In genomic region chr11:61718613-61719302, GRCh38 we compare ENCODE assay signal across 8 cellular contexts. TPM values are rescaled to one million over a fixed set of nuclear protein-coding genes. Genes with fewer than 3 reads are reported as not detected.
A peak's percentile ranks its signal among the peaks of the same experiment; 100 is the strongest.
DNase-seq lines count a peak whose midpoint lies in the region; ATAC-seq and TF ChIP-seq lines count a peak whose summit lies in the region.

No MANE protein-coding gene starts in this region.

- H3K9me3 ChIP-seq in right atrium auricular region: no peaks in the 10 kb centered on the region

- peaks cover 3% of the 10 kb centered on the region; the same call in 1 of the 2 replicates for H3K27me3 Mint-ChIP-seq in WTC11 (ENCODE audit: low read depth)

- H3K36me3 ChIP-seq in right atrium auricular region: peaks cover 5% of the 10 kb centered on the region

- DNase-seq in EL (peak; percentile 86), WTC11 (ENCODE audit: low spot score) (peak; percentile 73), right atrium auricular region (ENCODE audit: low spot score) (no peak), pulmonary artery endothelial cell (ENCODE audit: low read depth, low spot score) (peak; percentile 20), occipital lobe (lab: John Stamatoyannopoulos, UW) (no peak), SHP77 (lab: John Stamatoyannopoulos, UW) (no peak)
- no peak for DNase-seq in activated T-cell treated with anti-CD3 and anti-CD28 coated beads, Interleukin-2, amount 50 U/mL, for 48 hours

- no peaks in the 10 kb centered on the region for H3K9me3 Mint-ChIP-seq in WTC11

- H3K4me1 Mint-ChIP-seq in WTC11: peaks cover 36% of the 10 kb centered on the region

- ATAC-seq in WTC11 (peak; percentile 79), GM18517 (IDR thresholded peaks at IDR 0.05; ENCODE audit: unreplicated experiment) (no peak)

- H3K4me1 ChIP-seq in right atrium auricular region: peaks cover 0 to 18% of the 10 kb centered on the region in 2 donors

- peak overlapping the region; percentile 46 to 52 for H3K4me3 ChIP-seq in right atrium auricular region

- no peaks in the 10 kb centered on the region for H3K27me3 ChIP-seq in right atrium auricular region

- H3K27ac ChIP-seq in right atrium auricular region: peak overlapping the region; percentile 63 to 78

- TF ChIP-seq CTCF in WTC11 (IDR thresholded peaks at IDR 0.05) (no peak), right atrium auricular region (IDR thresholded peaks at IDR 0.05) (no peak)

- peak overlapping the region; percentile 32; the same call in 1 of the 2 replicates for H3K27ac Mint-ChIP-seq in WTC11

- CTCF ChIA-PET in WTC11 (lab: Charles Lee): interaction anchor here (0.6 to 5.5 kb wide), 31 partner anchors 9 to 273 kb away, joined by 3 to 71 read pairs (median 6); no protein-coding TSS in a partner anchor

- no peaks in the 10 kb centered on the region for H3K36me3 Mint-ChIP-seq in WTC11

- H3K4me3 Mint-ChIP-seq in WTC11: peak overlapping the region; percentile 61

- POLR2A ChIA-PET in WTC11 (lab: Charles Lee): interaction anchor here (1.1 to 2.2 kb wide), 3 partner anchors 9 to 24 kb away, joined by 3 to 12 read pairs (median 9); no protein-coding TSS in a partner anchor

TF ChIP-seq in WTC11, 78 proteins besides CTCF, POLR2A, EP300 and RAD21:
- TF ChIP-seq NR1H2 (CRISPR knock-in tag; IDR thresholded peaks at IDR 0.05) (no peak), FOXP4 (CRISPR knock-in tag; IDR thresholded peaks at IDR 0.05) (0 out of 2 replicates have a peak, but pooled peaks have one; percentile 18), MAX (CRISPR knock-in tag; IDR thresholded peaks at IDR 0.05) (peak; percentile 67; the same call in 1 of the 2 replicates), TP53 (CRISPR knock-in tag; IDR thresholded peaks at IDR 0.05) (peak; percentile 69; the same call in 1 of the 2 replicates), JAZF1 (CRISPR knock-in tag; IDR thresholded peaks at IDR 0.05) (no peak), JUN (CRISPR knock-in tag; IDR thresholded peaks at IDR 0.05) (no peak), NFYB (CRISPR knock-in tag; conservative IDR thresholded peaks at IDR 0.05; ENCODE audit: low read depth) (no peak), NR3C1 (CRISPR knock-in tag; conservative IDR thresholded peaks at IDR 0.05; ENCODE audit: low read depth) (no peak), ZNF317 (CRISPR knock-in tag; IDR thresholded peaks at IDR 0.05; ENCODE audit: borderline replicate concordance, low read depth) (no peak), ATF2 (CRISPR knock-in tag; IDR thresholded peaks at IDR 0.05; ENCODE audit: borderline replicate concordance, low read depth) (peak; percentile 68), SP1 (CRISPR knock-in tag; conservative IDR thresholded peaks at IDR 0.05) (peak; percentile 39; the same call in 1 of the 2 replicates), HMGA2 (CRISPR knock-in tag; IDR thresholded peaks at IDR 0.05) (no peak), NFATC4 (CRISPR knock-in tag; IDR thresholded peaks at IDR 0.05) (no peak), E2F5 (CRISPR knock-in tag; IDR thresholded peaks at IDR 0.05) (0 out of 2 replicates have a peak, but pooled peaks have one; percentile 36), MLX (CRISPR knock-in tag; IDR thresholded peaks at IDR 0.05) (no peak), SOX15 (CRISPR knock-in tag; IDR thresholded peaks at IDR 0.05) (no peak), CDX4 (CRISPR knock-in tag; IDR thresholded peaks at IDR 0.05; ENCODE audit: borderline replicate concordance) (no peak), SMAD4 (CRISPR knock-in tag; IDR thresholded peaks at IDR 0.05) (no peak), FOXK1 (CRISPR knock-in tag; IDR thresholded peaks at IDR 0.05) (0 out of 2 replicates have a peak, but pooled peaks have one; percentile 29), CREM (CRISPR knock-in tag; IDR thresholded peaks at IDR 0.05) (peak; percentile 61; the same call in 1 of the 2 replicates)

RNA-seq across cellular contexts. Expression of gene MYRF, which starts 33.7 kb away (rescaled TPM):
- total RNA-seq in WTC11 (2021): 4.9 to 5.9 TPM (median 5.2 TPM) in 3 replicates
- total RNA-seq in right atrium auricular region: 10 to 100 TPM in 1 of 2 donors, 1 to 10 TPM in 1; 7.0 to 13.1 TPM
- 0.28 and 0.33 TPM in 2 replicates for total RNA-seq in pulmonary artery endothelial cell
- total RNA-seq in occipital lobe: 0.94 TPM

RNA-seq across cellular contexts. Expression of gene DAGLA, which starts 38.6 kb away (rescaled TPM):
- total RNA-seq in WTC11 (2021): 3.1 to 3.4 TPM (median 3.4 TPM) in 3 replicates
- 1 to 10 TPM; 3.9 to 5.7 TPM for total RNA-seq in right atrium auricular region
- 1.3 and 1.5 TPM in 2 replicates for total RNA-seq in pulmonary artery endothelial cell
- 5.5 TPM for total RNA-seq in occipital lobe

Comparison
In these comparisons a context has a peak if more than half of its experiments do, and no peak if none do; other contexts are left out.
1. DNase-seq: peak in EL (single experiment), WTC11 (single experiment) and pulmonary artery endothelial cell (single experiment); none in right atrium auricular region (single experiment), occipital lobe (single experiment), activated T-cell treated with anti-CD3 and anti-CD28 coated beads, Interleukin-2, amount 50 U/mL, for 48 hours (0 of 2) and SHP77 (0 of 2).